In genomic region chr3:77348244-77348855, GRCh38 we compare ENCODE assay signal across 7 cellular contexts.
A peak's percentile ranks its signal among the peaks of the same experiment; 100 is the strongest.
DNase-seq lines count a peak whose midpoint lies in the region; TF ChIP-seq lines count a peak whose summit lies in the region.

No MANE protein-coding gene starts in this region.

- H3K27ac Mint-ChIP-seq in chondrocyte (ENCODE audit: unreplicated experiment) (no peak overlapping the region), nephron (no peak overlapping the region)

- no peaks in the 10 kb centered on the region for H3K36me3 Mint-ChIP-seq in chondrocyte (ENCODE audit: low read depth)
- peaks cover 20% of the 10 kb centered on the region for H3K36me3 Mint-ChIP-seq in nephron (ENCODE audit: low read depth)

- DNase-seq in MV-4-11 (lab: John Stamatoyannopoulos, UW) (peak; percentile 27), chondrocyte (ENCODE audit: low spot score) (no peak), anterior cingulate cortex (lab: John Stamatoyannopoulos, UW) (no peak), SHP77 treated with DMSO at 0.1 percent for 48 hours (lab: John Stamatoyannopoulos, UW) (no peak), dedifferentiated amniotic fluid mesenchymal stem cell (ENCODE audit: extremely low spot score) (no peak)

- no peaks in the 10 kb centered on the region for H3K4me1 Mint-ChIP-seq in chondrocyte (ENCODE audit: low read depth)
- peaks cover 4% of the 10 kb centered on the region for H3K4me1 Mint-ChIP-seq in nephron

- TF ChIP-seq CTCF in GM12872 (IDR thresholded peaks at IDR 0.05; ENCODE audit: insufficient read depth, low read depth, low read length) (0 out of 3 replicates have a peak, but pooled peaks have one; percentile 24), chondrocyte (IDR thresholded peaks at IDR 0.05) (peak; percentile 78), nephron (IDR thresholded peaks at IDR 0.05; ENCODE audit: unreplicated experiment in 3 of 3) (peak; percentile 31 to 44 (median 34))

- H3K4me3 Mint-ChIP-seq in chondrocyte (ENCODE audit: unreplicated experiment) (no peak overlapping the region), nephron (no peak overlapping the region)

- H3K9me3 Mint-ChIP-seq in chondrocyte (ENCODE audit: low read depth) (no peaks in the 10 kb centered on the region), nephron (no peaks in the 10 kb centered on the region)

- H3K27me3 Mint-ChIP-seq in chondrocyte (ENCODE audit: low read depth): no peaks in the 10 kb centered on the region
- H3K27me3 Mint-ChIP-seq in nephron (ENCODE audit: low read depth): no peaks in the 10 kb centered on the region

Comparison
In these comparisons a context has a peak if more than half of its experiments do, and no peak if none do; other contexts are left out.
1. CTCF ChIP-seq: peak in every context shown above with its lines; median percentile 78 in chondrocyte; 34 in nephron; 24 in GM12872.